10 cellular contexts compared by ENCODE assay signal in the genomic region with DNA sequence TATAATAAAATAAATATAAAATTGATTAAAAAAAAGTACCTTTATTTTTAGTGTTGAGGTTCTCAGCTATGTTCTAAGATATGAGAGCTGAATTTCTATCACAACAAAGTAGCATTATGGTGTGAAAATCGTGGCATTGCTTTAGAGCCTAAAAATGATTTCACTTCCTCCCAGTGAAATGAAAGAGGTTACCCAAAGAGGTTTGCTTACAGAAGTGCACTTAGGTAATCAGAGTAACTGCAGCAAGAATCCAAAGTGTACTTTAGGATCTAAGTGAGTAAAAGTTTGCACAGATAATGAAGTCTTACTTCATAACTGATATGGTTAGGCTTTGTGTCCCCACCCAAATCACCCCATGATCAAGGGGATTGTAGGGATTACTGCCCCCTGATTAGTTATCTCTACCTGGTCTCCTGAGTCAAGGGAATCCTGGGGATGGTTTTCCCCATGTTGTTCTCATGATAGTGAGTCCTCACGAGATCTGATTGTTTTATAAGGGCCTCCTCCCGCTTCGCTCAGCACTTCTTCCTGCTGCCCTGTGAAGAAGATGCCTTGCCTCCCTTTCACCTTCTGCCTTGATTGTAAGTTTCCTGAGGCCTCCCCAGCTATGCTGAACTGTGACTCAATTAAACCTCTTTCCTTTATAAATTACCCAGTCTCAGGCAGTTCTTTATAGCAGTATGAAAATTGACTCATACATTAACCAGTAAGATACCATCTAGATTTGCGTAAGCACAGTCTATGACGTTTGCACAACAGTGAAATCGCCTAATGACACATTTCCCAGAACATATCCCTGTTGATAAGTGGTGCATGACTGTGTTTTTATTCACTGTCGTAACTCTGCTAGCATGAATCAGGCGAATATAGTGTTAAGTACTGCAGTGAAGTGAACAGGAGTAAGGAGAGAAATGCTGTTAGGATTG. TPM values are rescaled to one million over a fixed set of nuclear protein-coding genes. Genes with fewer than 3 reads are reported as not detected.
DNase-seq lines count a peak whose midpoint lies in the region; ATAC-seq and TF ChIP-seq lines count a peak whose summit lies in the region.
"Had no signal": no experiment of that assay in that cellular context is flagged by ENCODE, and none has a peak within 500 bp of the region (broad histone marks: within the 10 kb centered on the region; RNA-seq: fewer than 3 reads in every experiment).

No MANE protein-coding gene starts in this region.

- H3K9me2 ChIP-seq in SK-N-SH = no peaks in the 10 kb centered on the region

- no peak overlapping the region for H3K4me3 ChIP-seq in SK-N-SH (ENCODE audit: low read depth in 2 of 2, low read length in 1 of 2)
- H3K4me3 ChIP-seq in astrocyte of the spinal cord (ENCODE audit: low read depth, low read length) = no peak overlapping the region
- H3K4me3 ChIP-seq in neutrophil (ENCODE audit: low read depth in 1 of 2, low read length in 1 of 2) = no peak overlapping the region
- H3K4me3 ChIP-seq: ascending aorta, left ventricle myocardium inferior had no signal

- peaks cover 13 to 45% of the 10 kb centered on the region in 2 experiments for H3K36me3 ChIP-seq in SK-N-SH (replicated peaks in 1 of 2; ENCODE audit: control insufficient read depth in 1 of 2, insufficient read depth in 2 of 2, low read length in 1 of 2)
- no peaks in the 10 kb centered on the region for H3K36me3 ChIP-seq in neutrophil

- no peak overlapping the region for H3K4me2 ChIP-seq in SK-N-SH

- no peaks in the 10 kb centered on the region; the same call in 1 of the 2 replicates for H3K9me3 ChIP-seq in SK-N-SH
- H3K9me3 ChIP-seq in neutrophil = no peaks in the 10 kb centered on the region
- H3K9me3 ChIP-seq: ascending aorta, left ventricle myocardium inferior had no signal

- H2AFZ ChIP-seq in SK-N-SH (ENCODE audit: low read depth) = no peak overlapping the region

- TF ChIP-seq RAD21 in SK-N-SH (IDR thresholded peaks at IDR 0.05; ENCODE audit: low read length) = no peak

- H3K27ac ChIP-seq in SK-N-SH (ENCODE audit: low read depth in 2 of 2, low read length in 1 of 2) (no peak overlapping the region), neutrophil (peak overlapping the region; percentile 53)
- H3K27ac ChIP-seq: ascending aorta, left ventricle myocardium inferior had no signal

- H3F3A ChIP-seq in SK-N-SH (replicated peaks; ENCODE audit: insufficient read depth) = no peaks in the 10 kb centered on the region

- H3K9ac ChIP-seq in SK-N-SH = no peak overlapping the region

- H3K79me2 ChIP-seq in SK-N-SH (ENCODE audit: insufficient read depth) = no peaks in the 10 kb centered on the region

- WGBS in SK-N-SH (ENCODE audit: low lambda C conversion rate) = 73% methylated on average over 9 of the region's 9 CpGs

- no peak for ATAC-seq in SK-N-SH treated with all-trans-retinoic acid at 6 μM for 48 hours
- ATAC-seq in HG02763 (IDR thresholded peaks at IDR 0.05; ENCODE audit: unreplicated experiment) = no peak

- DNase-seq in SK-N-SH = no peak
- DNase-seq in HS-5 (ENCODE audit: low read depth) = peak; percentile 79
- peak; percentile 64 for DNase-seq in astrocyte of the spinal cord (ENCODE audit: low read depth, low spot score)
- no peak for DNase-seq in activated gamma-delta T cell (lab: John Stamatoyannopoulos, UW)
- no peak for DNase-seq in foreskin melanocyte
- DNase-seq: left ventricle myocardium inferior had no signal

- no peaks in the 10 kb centered on the region for H3K4me1 ChIP-seq in SK-N-SH (ENCODE audit: control insufficient read depth in 1 of 2, insufficient read depth in 2 of 2, low read depth in 1 of 2, low read length in 1 of 2)
- H3K4me1 ChIP-seq in neutrophil (ENCODE audit: control insufficient read depth in 1 of 2, insufficient read depth in 1 of 2, low read depth in 1 of 2, low read length in 1 of 2) = peaks cover 13 to 14% of the 10 kb centered on the region in 2 experiments
- H3K4me1 ChIP-seq: ascending aorta, left ventricle myocardium inferior had no signal

- POLR2A ChIA-PET in SK-N-SH (lab: Yijun Ruan, JAX) = no interaction called here

- H3K27me3 ChIP-seq in SK-N-SH (ENCODE audit: insufficient read depth) (no peaks in the 10 kb centered on the region), neutrophil (no peaks in the 10 kb centered on the region)
- H3K27me3 ChIP-seq: ascending aorta had no signal

- TF ChIP-seq EP300 in SK-N-SH (IDR thresholded peaks at IDR 0.05; ENCODE audit: borderline replicate concordance in 1 of 2, low read depth in 1 of 2, low read length in 1 of 2) = no peak

- CTCF ChIA-PET in SK-N-SH (lab: Yijun Ruan, JAX) = no interaction called here

- no peaks in the 10 kb centered on the region for H4K20me1 ChIP-seq in SK-N-SH (ENCODE audit: insufficient read depth)

- TF ChIP-seq CTCF in SK-N-SH (IDR thresholded peaks at IDR 0.05) (no peak), astrocyte of the spinal cord (IDR thresholded peaks at IDR 0.05; ENCODE audit: low read depth, low read length) (no peak), neutrophil (IDR thresholded peaks at IDR 0.05) (no peak)

- in situ Hi-C loops in astrocyte of the spinal cord (cut with HindIII; ENCODE audit: low sequenced_read_pairs) = no loop called here

TF ChIP-seq in SK-N-SH treated with all-trans-retinoic acid at 6 μM for 48 hours, 23 proteins besides CTCF, POLR2A, EP300 and RAD21:
- TF ChIP-seq ZNF70 (CRISPR knock-in tag; IDR thresholded peaks at IDR 0.05) (no peak), TCF4 (CRISPR knock-in tag; IDR thresholded peaks at IDR 0.05; ENCODE audit: borderline replicate concordance) (0 out of 2 replicates have a peak, but pooled peaks have one; percentile 14)

TF ChIP-seq in SK-N-SH, 30 proteins besides CTCF, POLR2A, EP300 and RAD21:
- TF ChIP-seq MEF2A (IDR thresholded peaks at IDR 0.05; ENCODE audit: borderline replicate concordance, low read depth) (no peak), GATA2 (CRISPR knock-in tag; IDR thresholded peaks at IDR 0.05) (no peak), POLR2AphosphoS5 (IDR thresholded peaks at IDR 0.05; ENCODE audit: low read depth, low read length) (no peak), YY1 (IDR thresholded peaks at IDR 0.05; ENCODE audit: low read depth) (no peak), EZH2phosphoT487 (IDR thresholded peaks at IDR 0.05; ENCODE audit: borderline replicate concordance, low read depth) (no peak), SIN3A (IDR thresholded peaks at IDR 0.05; ENCODE audit: borderline replicate concordance, low read depth, low read length) (no peak), TCF12 (IDR thresholded peaks at IDR 0.05) (no peak)

RNA-seq across cellular contexts. Expression of a gene that starts 40.3 kb away (rescaled TPM):
- polyA plus RNA-seq in SK-N-SH (2012; rRNA removed) = 0.08 and 0.37 TPM in 2 replicates
- 0.13 and 0.19 TPM in 2 replicates for polyA plus RNA-seq in SK-N-SH (2012; cell fraction: cytosol; rRNA removed)
- polyA plus RNA-seq in SK-N-SH (2012; cell fraction: nucleus; rRNA removed) = 0.52 and 1.5 TPM in 2 replicates

Comparison
In these comparisons a context has a peak if more than half of its experiments do, and no peak if none do; other contexts are left out.
1. DNase-seq: peak in HS-5 (single experiment) and astrocyte of the spinal cord (single experiment); none in SK-N-SH (single experiment), activated gamma-delta T cell (single experiment) and foreskin melanocyte (single experiment).